8 cellular contexts compared by ENCODE assay signal in the genomic region with DNA sequence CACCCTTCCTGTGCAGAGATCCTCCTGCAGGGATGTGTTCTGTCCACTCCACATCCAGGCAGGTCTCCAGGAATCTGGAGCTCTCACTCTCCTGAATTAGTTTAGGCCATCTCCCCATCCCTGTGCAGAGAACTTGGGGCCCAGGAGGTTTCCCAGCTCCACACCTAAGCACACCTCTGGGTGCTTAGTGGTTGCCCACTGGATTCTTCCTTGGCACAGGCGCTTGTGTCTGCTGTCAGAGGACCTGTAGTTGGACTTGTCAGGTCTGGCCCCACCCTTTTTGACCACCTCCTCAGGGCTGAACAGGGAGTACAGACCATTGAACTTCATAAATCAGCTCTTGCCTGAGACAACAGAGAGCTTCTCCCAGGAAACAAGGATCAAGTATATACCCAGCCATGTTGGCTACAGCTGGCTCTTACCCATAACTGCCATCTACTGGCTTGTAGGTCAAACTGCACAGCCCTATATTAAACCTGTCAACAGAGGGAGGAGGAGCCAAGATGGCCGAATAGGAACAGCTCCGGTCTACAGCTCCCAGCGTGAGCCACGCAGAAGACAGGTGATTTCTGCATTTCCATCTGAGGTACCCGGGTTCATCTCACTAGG.
DNase-seq lines count a peak whose midpoint lies in the region; ATAC-seq and TF ChIP-seq lines count a peak whose summit lies in the region.

No MANE protein-coding gene starts in this region.

- no peaks in the 10 kb centered on the region for H3K4me1 ChIP-seq in DOHH2 (ENCODE audit: control insufficient read depth, low read length)

- no peak overlapping the region for H3K4me3 ChIP-seq in DOHH2 (ENCODE audit: low read length)

- peak; percentile 43 for TF ChIP-seq CTCF in DOHH2 (IDR thresholded peaks at IDR 0.05; ENCODE audit: low read depth, low read length, poor library complexity, severe bottlenecking)

- no peak overlapping the region for H3K4me2 ChIP-seq in DOHH2 (ENCODE audit: low read length)

- no peaks in the 10 kb centered on the region for H3K79me2 ChIP-seq in DOHH2 (ENCODE audit: control insufficient read depth, low read length)

- no peaks in the 10 kb centered on the region for H3K27me3 ChIP-seq in DOHH2 (ENCODE audit: control insufficient read depth, low read length)

- H3K36me3 ChIP-seq in DOHH2 (ENCODE audit: control insufficient read depth, low read length), result no peaks in the 10 kb centered on the region

- H3K9me2 ChIP-seq in DOHH2 (replicated peaks; ENCODE audit: control insufficient read depth, low read length), result no peaks in the 10 kb centered on the region

- H3K9me3 ChIP-seq in DOHH2 (ENCODE audit: control insufficient read depth, insufficient read depth, low read length), result no peaks in the 10 kb centered on the region; the same call in 1 of the 2 replicates

- DNase-seq in RPMI7951 (ENCODE audit: low read depth) (peak; percentile 44), iris pigment epithelial cell (ENCODE audit: low read depth) (peak; percentile 6), GM19238 (ENCODE audit: insufficient read length, low spot score) (no peak), cortex of kidney (lab: John Stamatoyannopoulos, UW) (no peak), NCI-H345 treated with DMSO at 0.1 percent for 48 hours (lab: John Stamatoyannopoulos, UW; ENCODE audit: unreplicated experiment) (no peak)
- DNase-seq in stimulated activated CD4-positive, alpha-beta T cell treated with anti-CD3 and anti-CD28 coated beads, Interleukin-4, amount 100 ng/mL, for 24 hours, result no peak

- H4K20me1 ChIP-seq in DOHH2 (ENCODE audit: control insufficient read depth, insufficient read depth, low read depth, low read length), result no peaks in the 10 kb centered on the region

- peak; percentile 80 for ATAC-seq in HG03039 (IDR thresholded peaks at IDR 0.05; ENCODE audit: unreplicated experiment)

- no peak overlapping the region for H3K27ac ChIP-seq in DOHH2 (ENCODE audit: low read depth, low read length)

- no peaks in the 10 kb centered on the region for H3F3A ChIP-seq in DOHH2 (ENCODE audit: control insufficient read depth, insufficient read depth)

Comparison
In these comparisons a context has a peak if more than half of its experiments do, and no peak if none do; other contexts are left out.
1. DNase-seq: peak in RPMI7951 (single experiment) and iris pigment epithelial cell (single experiment); none in GM19238 (single experiment), stimulated activated CD4-positive, alpha-beta T cell treated with anti-CD3 and anti-CD28 coated beads, Interleukin-4, amount 100 ng/mL, for 24 hours (single experiment), cortex of kidney (single experiment) and NCI-H345 treated with DMSO at 0.1 percent for 48 hours (single experiment).